In genomic region chr11:36361901-36362391, GRCh38 we compare ENCODE assay signal across 10 cellular contexts.
DNase-seq lines count a peak whose midpoint lies in the region; ATAC-seq and TF ChIP-seq lines count a peak whose summit lies in the region.
"Had no signal": no experiment of that assay in that cellular context is flagged by ENCODE, and none has a peak within 500 bp of the region (broad histone marks: within the 10 kb centered on the region; RNA-seq: fewer than 3 reads in every experiment).

No MANE protein-coding gene starts in this region.

- POLR2A ChIA-PET in activated CD4-positive, alpha-beta T cell treated with anti-CD3 and anti-CD28 coated beads for 36 hours (lab: Charles Lee) = no interaction called here
- POLR2A ChIA-PET in WTC11 (lab: Charles Lee) = no interaction called here

- TF ChIP-seq POLR2A in testis (IDR thresholded peaks at IDR 0.05) (no peak), GM18505 (IDR thresholded peaks at IDR 0.05; ENCODE audit: borderline replicate concordance, extremely low read depth, insufficient read depth, insufficient read length) (no peak)

- H3K27me3 Mint-ChIP-seq in activated CD4-positive, alpha-beta T cell treated with anti-CD3 and anti-CD28 coated beads for 36 hours = peaks cover 18% of the 10 kb centered on the region
- peaks cover 14% of the 10 kb centered on the region; the same call in 1 of the 2 replicates for H3K27me3 Mint-ChIP-seq in WTC11 (ENCODE audit: low read depth)

- no peak for DNase-seq in activated CD4-positive, alpha-beta T cell treated with anti-CD3 and anti-CD28 coated beads for 36 hours
- DNase-seq in activated CD4-positive, alpha-beta T cell treated with anti-CD3 and anti-CD28 coated beads for 48 hours = no peak
- DNase-seq in WTC11 (ENCODE audit: low spot score) = peak; percentile 20
- DNase-seq in hepatocyte (ENCODE audit: low spot score) = peak; percentile 72
- peak; percentile 23 for DNase-seq in testis
- DNase-seq in stimulated activated CD4-positive, alpha-beta T cell treated with anti-CD3 and anti-CD28 coated beads, Interleukin-12 subunit alpha, Interleukin-12 subunit beta, amount 100 ng/mL, for 4 hours = no peak
- DNase-seq: NCI-H510A treated with DMSO at 0.1 percent for 48 hours had no signal

- 6% methylated on average over 11 of the region's 11 CpGs for WGBS in hepatocyte (ENCODE audit: low lambda C conversion rate, missing lambda C conversion rate)
- 34 to 50% methylated on average over 11 of the region's 11 CpGs for WGBS in testis, 2 donors

- H3K36me3 Mint-ChIP-seq in activated CD4-positive, alpha-beta T cell treated with anti-CD3 and anti-CD28 coated beads for 36 hours (ENCODE audit: low read depth) = no peaks in the 10 kb centered on the region
- H3K36me3 Mint-ChIP-seq in WTC11 = no peaks in the 10 kb centered on the region

- peak overlapping the region; percentile 71 for H3K4me2 ChIP-seq in hepatocyte

- H3K27ac Mint-ChIP-seq in activated CD4-positive, alpha-beta T cell treated with anti-CD3 and anti-CD28 coated beads for 36 hours = peak overlapping the region; percentile 80
- no peak overlapping the region for H3K27ac Mint-ChIP-seq in WTC11

- peak; percentile 48 for ATAC-seq in activated CD4-positive, alpha-beta T cell treated with anti-CD3 and anti-CD28 coated beads for 36 hours
- peak; percentile 70 for ATAC-seq in WTC11
- ATAC-seq in HG03571 (IDR thresholded peaks at IDR 0.05; ENCODE audit: unreplicated experiment) = no peak
- no peak for ATAC-seq in GM18505 (IDR thresholded peaks at IDR 0.05; ENCODE audit: unreplicated experiment)

- peak overlapping the region; percentile 45 for H3K4me3 Mint-ChIP-seq in activated CD4-positive, alpha-beta T cell treated with anti-CD3 and anti-CD28 coated beads for 36 hours
- H3K4me3 Mint-ChIP-seq in WTC11 = peak overlapping the region; percentile 29; the same call in 1 of the 2 replicates

- no peaks in the 10 kb centered on the region for H4K20me1 ChIP-seq in hepatocyte (ENCODE audit: insufficient read depth, poor library complexity, severe bottlenecking)

- intact Hi-C loops in activated CD4-positive, alpha-beta T cell treated with anti-CD3 and anti-CD28 coated beads for 36 hours (cut with DNase I, micrococcal nuclease) = no loop called here
- intact Hi-C loops in testis (cut with DNase I; ENCODE audit: low total_unique reads) = no loop called here

- H3K36me3 ChIP-seq in hepatocyte (replicated peaks; ENCODE audit: insufficient read depth, low read depth) (no peaks in the 10 kb centered on the region), testis (ENCODE audit: low read depth, missing control alignments) (no peaks in the 10 kb centered on the region)

- H3K4me1 Mint-ChIP-seq in activated CD4-positive, alpha-beta T cell treated with anti-CD3 and anti-CD28 coated beads for 36 hours = peaks cover 54% of the 10 kb centered on the region
- H3K4me1 Mint-ChIP-seq in WTC11 = peaks cover 25% of the 10 kb centered on the region

- no peak overlapping the region for H3K4me3 ChIP-seq in hepatocyte
- H3K4me3 ChIP-seq in testis = no peak overlapping the region

- H3K4me1 ChIP-seq in hepatocyte (ENCODE audit: insufficient read depth) = peaks cover 23% of the 10 kb centered on the region
- no peaks in the 10 kb centered on the region for H3K4me1 ChIP-seq in testis
- H3K4me1 ChIP-seq: parathyroid adenoma had no signal

- H2AFZ ChIP-seq in hepatocyte = peak overlapping the region; percentile 28
- H2AFZ ChIP-seq: parathyroid adenoma had no signal

- H3K9me3 ChIP-seq in hepatocyte (ENCODE audit: low read depth) (no peaks in the 10 kb centered on the region), testis (no peaks in the 10 kb centered on the region)

- CTCF ChIA-PET in activated CD4-positive, alpha-beta T cell treated with anti-CD3 and anti-CD28 coated beads for 36 hours (lab: Charles Lee) = no interaction called here
- CTCF ChIA-PET in WTC11 (lab: Charles Lee) = no interaction called here

- H3K79me2 ChIP-seq in hepatocyte = no peaks in the 10 kb centered on the region
- H3K79me2 ChIP-seq: parathyroid adenoma had no signal

- H3K9me2 ChIP-seq in hepatocyte (replicated peaks; ENCODE audit: insufficient read depth) = no peaks in the 10 kb centered on the region

- H3K27ac ChIP-seq in hepatocyte = peak overlapping the region; percentile 78
- no peak overlapping the region for H3K27ac ChIP-seq in testis
- H3K27ac ChIP-seq: parathyroid adenoma had no signal

- TF ChIP-seq CTCF in WTC11 (IDR thresholded peaks at IDR 0.05) (no peak), hepatocyte (IDR thresholded peaks at IDR 0.05; ENCODE audit: poor library complexity) (no peak), testis (IDR thresholded peaks at IDR 0.05) (no peak)

- H3K9me3 Mint-ChIP-seq in activated CD4-positive, alpha-beta T cell treated with anti-CD3 and anti-CD28 coated beads for 36 hours (ENCODE audit: low read depth) = no peaks in the 10 kb centered on the region
- no peaks in the 10 kb centered on the region for H3K9me3 Mint-ChIP-seq in WTC11

- H3K27me3 ChIP-seq in hepatocyte = no peaks in the 10 kb centered on the region
- no peaks in the 10 kb centered on the region for H3K27me3 ChIP-seq in testis

TF ChIP-seq in WTC11, 78 proteins besides CTCF, POLR2A, EP300 and RAD21:
- TF ChIP-seq EMX1 (CRISPR knock-in tag; IDR thresholded peaks at IDR 0.05) (no peak), TP53 (CRISPR knock-in tag; IDR thresholded peaks at IDR 0.05) (no peak), IRF2 (CRISPR knock-in tag; IDR thresholded peaks at IDR 0.05; ENCODE audit: borderline replicate concordance, low read depth) (no peak), E2F1 (CRISPR knock-in tag; IDR thresholded peaks at IDR 0.05) (no peak), ZSCAN18 (CRISPR knock-in tag; IDR thresholded peaks at IDR 0.05) (no peak), NR1H2 (CRISPR knock-in tag; IDR thresholded peaks at IDR 0.05) (no peak), CREM (CRISPR knock-in tag; IDR thresholded peaks at IDR 0.05) (no peak), CBFB (CRISPR knock-in tag; IDR thresholded peaks at IDR 0.05; ENCODE audit: low read depth) (no peak)
- TF ChIP-seq, protein P1, sequence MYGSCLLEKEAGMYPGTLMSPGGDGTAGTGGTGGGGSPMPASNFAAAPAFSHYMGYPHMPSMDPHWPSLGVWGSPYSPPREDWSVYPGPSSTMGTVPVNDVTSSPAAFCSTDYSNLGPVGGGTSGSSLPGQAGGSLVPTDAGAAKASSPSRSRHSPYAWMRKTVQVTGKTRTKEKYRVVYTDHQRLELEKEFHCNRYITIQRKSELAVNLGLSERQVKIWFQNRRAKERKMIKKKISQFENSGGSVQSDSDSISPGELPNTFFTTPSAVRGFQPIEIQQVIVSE (CRISPR knock-in tag; IDR thresholded peaks at IDR 0.05; ENCODE audit: borderline replicate concordance) = no peak

Comparison
In these comparisons a context has a peak if more than half of its experiments do, and no peak if none do; other contexts are left out.
1. ATAC-seq: peak in activated CD4-positive, alpha-beta T cell treated with anti-CD3 and anti-CD28 coated beads for 36 hours (single experiment) and WTC11 (single experiment); none in HG03571 (single experiment) and GM18505 (single experiment).
2. DNase-seq: peak in WTC11 (single experiment), hepatocyte (single experiment) and testis (single experiment); none in activated CD4-positive, alpha-beta T cell treated with anti-CD3 and anti-CD28 coated beads for 36 hours (single experiment), activated CD4-positive, alpha-beta T cell treated with anti-CD3 and anti-CD28 coated beads for 48 hours (single experiment) and stimulated activated CD4-positive, alpha-beta T cell treated with anti-CD3 and anti-CD28 coated beads, Interleukin-12 subunit alpha, Interleukin-12 subunit beta, amount 100 ng/mL, for 4 hours (single experiment).